ENCODE assay signal across 26 cellular contexts in genomic region chr2:82333697-82334096, GRCh38.
"Had no signal": no experiment of that assay in that cellular context is flagged by ENCODE, and none has a peak within 500 bp of the region (broad histone marks: within the 10 kb centered on the region; RNA-seq: fewer than 3 reads in every experiment).

No MANE protein-coding gene starts in this region.

- H3K4me3 Mint-ChIP-seq: activated CD4-positive, alpha-beta memory T cell treated with anti-CD3 and anti-CD28 coated beads, Interleukin-2, amount 10 ng/mL, durations not matched to agents 7 days and 5 days; activated CD4-positive, alpha-beta T cell treated with anti-CD3 and anti-CD28 coated beads, Interleukin-2, amount 10 ng/mL, durations not matched to agents 7 days and 5 days; activated naive CD4-positive, alpha-beta T cell treated with anti-CD3 and anti-CD28 coated beads, Interleukin-2, amount 10 ng/mL, durations not matched to agents 7 days and 5 days; activated naive CD8-positive, alpha-beta T cell treated with anti-CD3 and anti-CD28 coated beads, Interleukin-2, amount 10 ng/mL, durations not matched to agents 7 days and 5 days; activated T-cell treated with anti-CD3 and anti-CD28 coated beads, Interleukin-2, amount 50 U/mL, for 24 hours; activated T-cell treated with anti-CD3 and anti-CD28 coated beads, Interleukin-2, amount 50 U/mL, for 72 hours; brain had no signal

- H3K27me3 ChIP-seq: ascending aorta, breast epithelium, cardiac muscle cell, colonic mucosa had no signal

- H3K36me3 Mint-ChIP-seq: activated naive CD4-positive, alpha-beta T cell treated with anti-CD3 and anti-CD28 coated beads, Interleukin-2, amount 10 ng/mL, durations not matched to agents 7 days and 5 days; activated naive CD8-positive, alpha-beta T cell treated with anti-CD3 and anti-CD28 coated beads, Interleukin-2, amount 10 ng/mL, durations not matched to agents 7 days and 5 days; brain had no signal

- ATAC-seq: activated naive CD4-positive, alpha-beta T cell treated with anti-CD3 and anti-CD28 coated beads, Interleukin-2, amount 50 U/mL, for 72 hours; activated T-cell treated with anti-CD3 and anti-CD28 coated beads, Interleukin-2, amount 50 U/mL, for 72 hours; esophagus mucosa had no signal

- H3K9me3 ChIP-seq: ascending aorta, breast epithelium, colonic mucosa had no signal

- DNase-seq: activated CD4-positive, alpha-beta memory T cell treated with anti-CD3 and anti-CD28 coated beads, Interleukin-2, amount 10 ng/mL, durations not matched to agents 7 days and 5 days; activated CD4-positive, alpha-beta T cell treated with anti-CD3 and anti-CD28 coated beads for 1 hour; activated CD4-positive, alpha-beta T cell treated with anti-CD3 and anti-CD28 coated beads for 4 hours; activated CD4-positive, alpha-beta T cell treated with anti-CD3 and anti-CD28 coated beads, Interleukin-2, amount 10 ng/mL, durations not matched to agents 7 days and 5 days; activated CD4-positive, alpha-beta T cell treated with anti-CD3 and anti-CD28 coated beads, Interleukin-2, amount 50 U/mL, for 4 hours; activated CD8-positive, alpha-beta memory T cell treated with anti-CD3 and anti-CD28 coated beads, Interleukin-2, amount 50 U/mL, for 48 hours; activated gamma-delta T cell; activated naive CD4-positive, alpha-beta T cell; activated naive CD4-positive, alpha-beta T cell treated with anti-CD3 and anti-CD28 coated beads, Interleukin-2, amount 10 ng/mL, durations not matched to agents 7 days and 5 days; activated naive CD8-positive, alpha-beta T cell treated with anti-CD3 and anti-CD28 coated beads, Interleukin-2, amount 10 ng/mL, durations not matched to agents 7 days and 5 days; activated T-cell treated with anti-CD3 and anti-CD28 coated beads for 4 hours; activated T-cell treated with anti-CD3 and anti-CD28 coated beads, Interleukin-2, amount 50 U/mL, for 24 hours; activated T-cell treated with anti-CD3 and anti-CD28 coated beads, Interleukin-2, amount 50 U/mL, for 72 hours; central memory CD4-positive, alpha-beta T cell; cerebellar nuclear complex; colonic mucosa; effector CD8-positive, alpha-beta T cell; foreskin fibroblast; head of caudate nucleus; T-helper 2 cell had no signal

- H3K27ac Mint-ChIP-seq: activated CD4-positive, alpha-beta memory T cell treated with anti-CD3 and anti-CD28 coated beads, Interleukin-2, amount 10 ng/mL, durations not matched to agents 7 days and 5 days; activated CD4-positive, alpha-beta T cell treated with anti-CD3 and anti-CD28 coated beads, Interleukin-2, amount 10 ng/mL, durations not matched to agents 7 days and 5 days; activated naive CD4-positive, alpha-beta T cell treated with anti-CD3 and anti-CD28 coated beads, Interleukin-2, amount 10 ng/mL, durations not matched to agents 7 days and 5 days; activated naive CD4-positive, alpha-beta T cell treated with anti-CD3 and anti-CD28 coated beads, Interleukin-2, amount 50 U/mL, for 72 hours; activated naive CD8-positive, alpha-beta T cell treated with anti-CD3 and anti-CD28 coated beads, Interleukin-2, amount 10 ng/mL, durations not matched to agents 7 days and 5 days; activated T-cell treated with anti-CD3 and anti-CD28 coated beads, Interleukin-2, amount 50 U/mL, for 24 hours; activated T-cell treated with anti-CD3 and anti-CD28 coated beads, Interleukin-2, amount 50 U/mL, for 72 hours; brain had no signal

- H3K36me3 ChIP-seq: ascending aorta, breast epithelium, cardiac muscle cell, colonic mucosa had no signal

- H3K27ac ChIP-seq: ascending aorta, breast epithelium, cardiac muscle cell, colonic mucosa had no signal

- H3K4me1 Mint-ChIP-seq: activated CD4-positive, alpha-beta memory T cell treated with anti-CD3 and anti-CD28 coated beads, Interleukin-2, amount 10 ng/mL, durations not matched to agents 7 days and 5 days; activated CD4-positive, alpha-beta T cell treated with anti-CD3 and anti-CD28 coated beads, Interleukin-2, amount 10 ng/mL, durations not matched to agents 7 days and 5 days; activated naive CD4-positive, alpha-beta T cell treated with anti-CD3 and anti-CD28 coated beads, Interleukin-2, amount 10 ng/mL, durations not matched to agents 7 days and 5 days; activated naive CD8-positive, alpha-beta T cell treated with anti-CD3 and anti-CD28 coated beads, Interleukin-2, amount 10 ng/mL, durations not matched to agents 7 days and 5 days had no signal

- H3K4me3 ChIP-seq: ascending aorta, breast epithelium, cardiac muscle cell, colonic mucosa had no signal

- H3K27me3 Mint-ChIP-seq: activated CD4-positive, alpha-beta memory T cell treated with anti-CD3 and anti-CD28 coated beads, Interleukin-2, amount 10 ng/mL, durations not matched to agents 7 days and 5 days; activated CD4-positive, alpha-beta T cell treated with anti-CD3 and anti-CD28 coated beads, Interleukin-2, amount 10 ng/mL, durations not matched to agents 7 days and 5 days; activated naive CD4-positive, alpha-beta T cell treated with anti-CD3 and anti-CD28 coated beads, Interleukin-2, amount 10 ng/mL, durations not matched to agents 7 days and 5 days; activated naive CD8-positive, alpha-beta T cell treated with anti-CD3 and anti-CD28 coated beads, Interleukin-2, amount 10 ng/mL, durations not matched to agents 7 days and 5 days; activated T-cell treated with anti-CD3 and anti-CD28 coated beads, Interleukin-2, amount 50 U/mL, for 24 hours; brain had no signal

- H3K4me1 ChIP-seq: ascending aorta, breast epithelium, colonic mucosa had no signal

- H3K9me3 Mint-ChIP-seq: activated CD4-positive, alpha-beta T cell treated with anti-CD3 and anti-CD28 coated beads, Interleukin-2, amount 10 ng/mL, durations not matched to agents 7 days and 5 days; activated naive CD4-positive, alpha-beta T cell treated with anti-CD3 and anti-CD28 coated beads, Interleukin-2, amount 10 ng/mL, durations not matched to agents 7 days and 5 days; activated naive CD8-positive, alpha-beta T cell treated with anti-CD3 and anti-CD28 coated beads, Interleukin-2, amount 10 ng/mL, durations not matched to agents 7 days and 5 days; brain had no signal
